ENCODE assay signal across 22 cellular contexts in the genomic region with DNA sequence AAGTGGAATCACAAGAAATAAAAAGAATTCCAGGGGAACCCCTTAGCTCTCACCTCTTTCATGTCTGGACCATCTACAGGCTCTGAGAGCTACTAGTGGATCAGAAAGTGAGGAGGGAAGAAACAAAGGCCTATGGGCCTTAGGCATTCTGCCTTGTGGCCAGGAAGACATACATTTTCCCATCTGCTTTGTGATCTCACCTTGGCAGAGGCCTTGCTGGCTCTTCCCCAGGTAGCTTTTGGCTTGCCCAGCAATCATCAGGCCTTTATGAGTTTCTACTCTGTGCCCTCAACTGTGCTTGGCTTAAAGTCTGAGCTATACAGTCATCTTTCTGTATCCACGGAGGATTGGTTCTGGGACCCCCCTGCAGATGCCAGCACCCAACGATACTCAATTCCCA.
"Had no signal": no experiment of that assay in that cellular context is flagged by ENCODE, and none has a peak within 500 bp of the region (broad histone marks: within the 10 kb centered on the region; RNA-seq: fewer than 3 reads in every experiment).

No MANE protein-coding gene starts in this region.

- ATAC-seq: HepG2, PC-3, Right ventricle myocardium inferior had no signal

- H3K9me3 ChIP-seq: Peyer's patch, SJCRH30 had no signal

- H3K4me1 ChIP-seq: Peyer's patch, SJCRH30 had no signal

- H3K27ac ChIP-seq: Peyer's patch, SJCRH30 had no signal

- DNase-seq: IMR-90, Karpas-422, KG1, MM.1S, NCI-H1092 treated with DMSO at 0.1 percent for 48 hours, NCI-H1436, NCI-H187, NCI-H2029, NCI-H2081 treated with DMSO at 0.1 percent for 48 hours, NCI-H2171, NCI-H226, NCI-H446, NCI-H510A, NCI-H526, NCI-H82, Peyer's patch, SHP77 treated with DMSO at 0.1 percent for 48 hours, SJCRH30, T-helper 1 cell had no signal

- H3K4me3 ChIP-seq: Peyer's patch, SJCRH30 had no signal

- H3K27me3 ChIP-seq: Peyer's patch, SJCRH30 had no signal

- H3K36me3 ChIP-seq: Peyer's patch, SJCRH30 had no signal
